In genomic region chr3:184336484-184337230, GRCh38 we compare ENCODE assay signal across 8 cellular contexts. TPM values are rescaled to one million over a fixed set of nuclear protein-coding genes. Genes with fewer than 3 reads are reported as not detected.
DNase-seq lines count a peak whose midpoint lies in the region; ATAC-seq, FAIRE-seq and TF ChIP-seq lines count a peak whose summit lies in the region.

No MANE protein-coding gene starts in this region.

- no peaks in the 10 kb centered on the region for H3K27me3 Mint-ChIP-seq in dendritic cell treated with granulocyte-macrophage colony-stimulating factor and Interleukin-4, amounts not matched to agents 40 ng/mL and 50 ng/mL, for 4 days

- peak overlapping the region; percentile 90 for H3K27ac Mint-ChIP-seq in dendritic cell treated with granulocyte-macrophage colony-stimulating factor and Interleukin-4, amounts not matched to agents 40 ng/mL and 50 ng/mL, for 4 days

- peak; percentile 89 for FAIRE-seq in HepG2 (lab: Jason Lieb, UNC)

- H3K9me3 ChIP-seq in HEK293 (ENCODE audit: control insufficient read depth, insufficient read depth, low read depth, low read length) (no peaks in the 10 kb centered on the region), HepG2 (ENCODE audit: low read length) (no peaks in the 10 kb centered on the region)

- TF ChIP-seq RAD21 in HepG2 (CRISPR knock-in tag; IDR thresholded peaks at IDR 0.05): no peak

- H3K4me3 Mint-ChIP-seq in dendritic cell treated with granulocyte-macrophage colony-stimulating factor and Interleukin-4, amounts not matched to agents 40 ng/mL and 50 ng/mL, for 4 days: peak overlapping the region; percentile 82

- TF ChIP-seq POLR2A in HepG2 (IDR thresholded peaks at IDR 0.05; ENCODE audit: insufficient read depth in 1 of 2, low read depth in 2 of 2, low read length in 2 of 2): no peak

- H3K4me1 ChIP-seq in HEK293 (ENCODE audit: control insufficient read depth, insufficient read depth, low read length): no peaks in the 10 kb centered on the region
- H3K4me1 ChIP-seq in HepG2 (ENCODE audit: insufficient read depth, low read length): peaks cover 18% of the 10 kb centered on the region

- peaks cover 71% of the 10 kb centered on the region for H3K36me3 Mint-ChIP-seq in dendritic cell treated with granulocyte-macrophage colony-stimulating factor and Interleukin-4, amounts not matched to agents 40 ng/mL and 50 ng/mL, for 4 days (ENCODE audit: low read depth)

- no peak overlapping the region for H2AFZ ChIP-seq in HepG2 (ENCODE audit: low read length)

- no peak for TF ChIP-seq CTCF in HEK293 (tag by site-specific recombination; IDR thresholded peaks at IDR 0.05)
- no peak for TF ChIP-seq CTCF in HepG2 (CRISPR knock-in tag; IDR thresholded peaks at IDR 0.05)

- no peaks in the 10 kb centered on the region for H3K9me3 Mint-ChIP-seq in dendritic cell treated with granulocyte-macrophage colony-stimulating factor and Interleukin-4, amounts not matched to agents 40 ng/mL and 50 ng/mL, for 4 days

- WGBS in HepG2 (ENCODE audit: low lambda C conversion rate): 1% methylated on average over 14 of the region's 15 CpGs

- in situ Hi-C loops in HepG2 (cut with HindIII; ENCODE audit: extremely low pct_ligation_motif_present, low pct_unique_long_range_greater_than_20kb): no loop called here

- H3K36me3 ChIP-seq in HEK293 (ENCODE audit: control insufficient read depth in 2 of 2, insufficient read depth in 1 of 2, low read length in 2 of 2) (peaks cover 0 to 57% of the 10 kb centered on the region in 2 experiments; a peak in 1 of 3 replicates), HepG2 (replicated peaks in 1 of 2; ENCODE audit: control insufficient read depth in 1 of 2, insufficient read depth in 2 of 2, low read length in 2 of 2) (peaks cover 19 to 36% of the 10 kb centered on the region in 2 experiments)

- no peaks in the 10 kb centered on the region; a peak in 1 of 5 replicates for H3K27me3 ChIP-seq in HepG2 (ENCODE audit: control insufficient read depth in 1 of 2, insufficient read depth in 2 of 2, low read length in 2 of 2)

- peak overlapping the region; percentile 73 for H3K27ac ChIP-seq in HEK293 (ENCODE audit: extremely low read depth, low read depth, low read length)
- H3K27ac ChIP-seq in HepG2 (ENCODE audit: extremely low read length, insufficient read depth, low read length): peak overlapping the region; percentile 84

- TF ChIP-seq EP300 in HepG2 (IDR thresholded peaks at IDR 0.05; ENCODE audit: low read depth in 2 of 2, low read length in 2 of 2): no peak
- TF ChIP-seq EP300 in HepG2 (CRISPR knock-in tag; IDR thresholded peaks at IDR 0.05; ENCODE audit: borderline replicate concordance): no peak

- DNase-seq in DMS 273 treated with DMSO at 0.1 percent for 48 hours (lab: John Stamatoyannopoulos, UW) (peak; percentile 63), RPMI7951 (ENCODE audit: low read depth) (peak; percentile 49), HepG2 (ENCODE audit: low spot score) (peak; percentile 62), superior temporal gyrus (ENCODE audit: extremely low spot score) (peak; percentile 91)

- peak overlapping the region; percentile 91 for H3K9ac ChIP-seq in HepG2 (ENCODE audit: insufficient read depth, low read depth, low read length)

- ATAC-seq in HepG2: peak; percentile 66
- ATAC-seq in GM21526 (IDR thresholded peaks at IDR 0.05; ENCODE audit: low FRiP score, unreplicated experiment): no peak
- ATAC-seq in HG02610 (IDR thresholded peaks at IDR 0.05; ENCODE audit: unreplicated experiment): no peak

- peaks cover 16% of the 10 kb centered on the region for H3K79me2 ChIP-seq in HepG2 (ENCODE audit: insufficient read depth, low read length)

- intact Hi-C loops in dendritic cell treated with granulocyte-macrophage colony-stimulating factor and Interleukin-4, amounts not matched to agents 40 ng/mL and 50 ng/mL, for 4 days (cut with micrococcal nuclease): no loop called here
- intact Hi-C loops in HepG2 (cut with micrococcal nuclease; ENCODE audit: unreplicated experiment): no loop called here

- peaks cover 19% of the 10 kb centered on the region; the same call in 1 of the 2 replicates for H4K20me1 ChIP-seq in HepG2 (ENCODE audit: insufficient read depth, low read length)

- H3K4me3 ChIP-seq in HEK293 (ENCODE audit: low read depth, low read length): peak overlapping the region; percentile 86
- H3K4me3 ChIP-seq in HepG2 (replicated peaks in 1 of 3; ENCODE audit: insufficient read depth in 1 of 3, low read depth in 2 of 3, low read length in 3 of 3): peak overlapping the region; percentile 67 to 94 (median 80)

- POLR2A ChIA-PET in HEK293 (lab: Yijun Ruan, JAX): interaction anchor here (1.1 kb wide), 1 partner anchor 17 kb away, joined by 3 read pairs; no protein-coding TSS in a partner anchor
- POLR2A ChIA-PET in HepG2 (lab: Yijun Ruan, JAX): interaction anchor here (0.7 to 1.9 kb wide), 7 partner anchors 9 to 181 kb away, joined by 3 to 10 read pairs (median 5); partner anchors contain the start of genes CLCN2, DVL3 and POLR2H

- no TSS peak for BruUV-seq in HepG2 (replicated peaks; lab: Mats Ljungman, UMichigan)

- peak overlapping the region; percentile 94 for H3K4me2 ChIP-seq in HepG2 (ENCODE audit: low read depth, low read length)

- H3K4me1 Mint-ChIP-seq in dendritic cell treated with granulocyte-macrophage colony-stimulating factor and Interleukin-4, amounts not matched to agents 40 ng/mL and 50 ng/mL, for 4 days (ENCODE audit: low read depth): peaks cover 77% of the 10 kb centered on the region

- CTCF ChIA-PET in HEK293 (lab: Yijun Ruan, JAX): interaction anchor here (1.6 to 2.2 kb wide), 2 partner anchors 17 to 35 kb away, joined by 6 to 8 read pairs; no protein-coding TSS in a partner anchor
- CTCF ChIA-PET in HepG2 (lab: Yijun Ruan, JAX; ENCODE audit: low intra/inter-chr PET ratio, low total read pairs): no interaction called here

RNA-seq across cellular contexts. Expression of gene FAM131A, which starts 0.7 kb away (rescaled TPM):
- 10.6 and 12.0 TPM in 2 replicates for total RNA-seq in RPMI7951 (2014; rRNA removed; shearing (Covaris generic))
- 7.4 and 9.3 TPM in 2 replicates for total RNA-seq in HepG2 (2016; rRNA removed; fragmentation: Illumina TruSeq; extraction: Trizol)
- total RNA-seq in HepG2 (2016; cell fraction: cytosol; rRNA removed; fragmentation: Illumina TruSeq; extraction: Trizol; ENCODE audit: low read depth): 2.3 and 2.5 TPM in 2 replicates
- total RNA-seq in HepG2 (2016; cell fraction: insoluble cytoplasmic fraction; rRNA removed; fragmentation: Illumina TruSeq; extraction: Trizol): 4.8 and 8.7 TPM in 2 replicates
- 7.8 and 8.3 TPM in 2 replicates for total RNA-seq in HepG2 (2016; cell fraction: membrane; rRNA removed; fragmentation: Illumina TruSeq; extraction: Trizol)
- total RNA-seq in HepG2 (2016; cell fraction: nucleus; rRNA removed; fragmentation: Illumina TruSeq; extraction: Trizol): 4.4 and 6.5 TPM in 2 replicates
- polyA plus RNA-seq in HepG2 (2011; rRNA removed): 9.2 and 14.1 TPM in 2 replicates
- 11.9 and 16.8 TPM in 2 replicates for polyA plus RNA-seq in HepG2 (2011; cell fraction: cytosol; rRNA removed)
- 23.9 and 25.8 TPM in 2 replicates for polyA plus RNA-seq in HepG2 (2011; cell fraction: nucleus; rRNA removed)
- 5.8 and 9.8 TPM in 2 replicates for polyA plus RNA-seq in HepG2 (2012)
- 2.3 and 3.2 TPM in 2 replicates for polyA plus RNA-seq in HepG2 (2016; cell fraction: cytosol; fragmentation: Illumina TruSeq; extraction: Trizol; ENCODE audit: low read depth)
- polyA plus RNA-seq in HepG2 (2016; cell fraction: insoluble cytoplasmic fraction; fragmentation: Illumina TruSeq; extraction: Trizol; ENCODE audit: low read depth): 5.3 and 7.8 TPM in 2 replicates
- polyA plus RNA-seq in HepG2 (2016; cell fraction: membrane; fragmentation: Illumina TruSeq; extraction: Trizol; ENCODE audit: low read depth): 5.7 and 5.8 TPM in 2 replicates
- 12.3 and 13.4 TPM in 2 replicates for polyA plus RNA-seq in HepG2 (2016; cell fraction: nucleus; fragmentation: Illumina TruSeq; extraction: Trizol; ENCODE audit: insufficient read depth, low read depth)
- 22.1 and 24.2 TPM in 2 replicates for polyA minus RNA-seq in HepG2 (2011; rRNA and poly(A)+ RNA removed; ENCODE audit: low replicate concordance)
- 7.0 and 7.3 TPM in 2 replicates for polyA minus RNA-seq in HepG2 (2011; cell fraction: cytosol; rRNA and poly(A)+ RNA removed)
- polyA minus RNA-seq in HepG2 (2011; cell fraction: nucleus; rRNA and poly(A)+ RNA removed): 7.0 and 9.2 TPM in 2 replicates

RNA-seq across cellular contexts. Expression of gene EIF4G1, which starts 22.3 kb away (rescaled TPM):
- total RNA-seq in RPMI7951 (2014; rRNA removed; shearing (Covaris generic)): 164 and 173 TPM in 2 replicates
- total RNA-seq in HepG2 (2016; rRNA removed; fragmentation: Illumina TruSeq; extraction: Trizol): 213 and 244 TPM in 2 replicates
- total RNA-seq in HepG2 (2016; cell fraction: cytosol; rRNA removed; fragmentation: Illumina TruSeq; extraction: Trizol; ENCODE audit: low read depth): 19.7 and 27.8 TPM in 2 replicates
- total RNA-seq in HepG2 (2016; cell fraction: insoluble cytoplasmic fraction; rRNA removed; fragmentation: Illumina TruSeq; extraction: Trizol): 208 and 223 TPM in 2 replicates
- total RNA-seq in HepG2 (2016; cell fraction: membrane; rRNA removed; fragmentation: Illumina TruSeq; extraction: Trizol): 77.1 and 81.4 TPM in 2 replicates
- 163 and 210 TPM in 2 replicates for total RNA-seq in HepG2 (2016; cell fraction: nucleus; rRNA removed; fragmentation: Illumina TruSeq; extraction: Trizol)
- 208 and 228 TPM in 2 replicates for polyA plus RNA-seq in HepG2 (2011; rRNA removed)
- polyA plus RNA-seq in HepG2 (2011; cell fraction: cytosol; rRNA removed): 139 and 145 TPM in 2 replicates
- polyA plus RNA-seq in HepG2 (2011; cell fraction: nucleus; rRNA removed): 229 and 287 TPM in 2 replicates
- 122 and 142 TPM in 2 replicates for polyA plus RNA-seq in HepG2 (2012)
- polyA plus RNA-seq in HepG2 (2016; cell fraction: cytosol; fragmentation: Illumina TruSeq; extraction: Trizol; ENCODE audit: low read depth): 15.3 and 16.7 TPM in 2 replicates
- 217 and 276 TPM in 2 replicates for polyA plus RNA-seq in HepG2 (2016; cell fraction: insoluble cytoplasmic fraction; fragmentation: Illumina TruSeq; extraction: Trizol; ENCODE audit: low read depth)
- polyA plus RNA-seq in HepG2 (2016; cell fraction: membrane; fragmentation: Illumina TruSeq; extraction: Trizol; ENCODE audit: low read depth): 53.0 and 64.3 TPM in 2 replicates
- polyA plus RNA-seq in HepG2 (2016; cell fraction: nucleus; fragmentation: Illumina TruSeq; extraction: Trizol; ENCODE audit: insufficient read depth, low read depth): 324 and 332 TPM in 2 replicates
- polyA minus RNA-seq in HepG2 (2011; rRNA and poly(A)+ RNA removed; ENCODE audit: low replicate concordance): 348 and 721 TPM in 2 replicates
- polyA minus RNA-seq in HepG2 (2011; cell fraction: cytosol; rRNA and poly(A)+ RNA removed): 122 and 123 TPM in 2 replicates
- 107 and 113 TPM in 2 replicates for polyA minus RNA-seq in HepG2 (2011; cell fraction: nucleus; rRNA and poly(A)+ RNA removed)

RNA-seq across cellular contexts. Expression of gene CLCN2, which starts 24.7 kb away (rescaled TPM):
- total RNA-seq in RPMI7951 (2014; rRNA removed; shearing (Covaris generic)): 3.0 and 6.3 TPM in 2 replicates
- total RNA-seq in HepG2 (2016; rRNA removed; fragmentation: Illumina TruSeq; extraction: Trizol): 5.2 and 13.5 TPM in 2 replicates
- total RNA-seq in HepG2 (2016; cell fraction: cytosol; rRNA removed; fragmentation: Illumina TruSeq; extraction: Trizol; ENCODE audit: low read depth): 6.6 and 7.6 TPM in 2 replicates
- total RNA-seq in HepG2 (2016; cell fraction: insoluble cytoplasmic fraction; rRNA removed; fragmentation: Illumina TruSeq; extraction: Trizol): 3.5 and 14.3 TPM in 2 replicates
- 5.6 and 6.9 TPM in 2 replicates for total RNA-seq in HepG2 (2016; cell fraction: membrane; rRNA removed; fragmentation: Illumina TruSeq; extraction: Trizol)
- total RNA-seq in HepG2 (2016; cell fraction: nucleus; rRNA removed; fragmentation: Illumina TruSeq; extraction: Trizol): 19.4 and 22.0 TPM in 2 replicates
- polyA plus RNA-seq in HepG2 (2011; rRNA removed): 11.4 and 14.3 TPM in 2 replicates
- polyA plus RNA-seq in HepG2 (2011; cell fraction: cytosol; rRNA removed): 5.5 and 6.4 TPM in 2 replicates
- polyA plus RNA-seq in HepG2 (2011; cell fraction: nucleus; rRNA removed): 41.8 and 47.0 TPM in 2 replicates
- 5.4 and 6.1 TPM in 2 replicates for polyA plus RNA-seq in HepG2 (2012)
- 2.0 and 2.6 TPM in 2 replicates for polyA plus RNA-seq in HepG2 (2016; cell fraction: cytosol; fragmentation: Illumina TruSeq; extraction: Trizol; ENCODE audit: low read depth)
- polyA plus RNA-seq in HepG2 (2016; cell fraction: insoluble cytoplasmic fraction; fragmentation: Illumina TruSeq; extraction: Trizol; ENCODE audit: low read depth): 4.8 and 5.5 TPM in 2 replicates
- 3.7 and 4.4 TPM in 2 replicates for polyA plus RNA-seq in HepG2 (2016; cell fraction: membrane; fragmentation: Illumina TruSeq; extraction: Trizol; ENCODE audit: low read depth)
- 50.3 and 58.1 TPM in 2 replicates for polyA plus RNA-seq in HepG2 (2016; cell fraction: nucleus; fragmentation: Illumina TruSeq; extraction: Trizol; ENCODE audit: insufficient read depth, low read depth)
- polyA minus RNA-seq in HepG2 (2011; rRNA and poly(A)+ RNA removed; ENCODE audit: low replicate concordance): 29.7 and 47.2 TPM in 2 replicates
- 5.3 and 6.0 TPM in 2 replicates for polyA minus RNA-seq in HepG2 (2011; cell fraction: cytosol; rRNA and poly(A)+ RNA removed)
- polyA minus RNA-seq in HepG2 (2011; cell fraction: nucleus; rRNA and poly(A)+ RNA removed): 26.4 and 31.7 TPM in 2 replicates

RNA-seq across cellular contexts. Expression of gene POLR2H, which starts 24.9 kb away (rescaled TPM):
- total RNA-seq in RPMI7951 (2014; rRNA removed; shearing (Covaris generic)): 146 and 181 TPM in 2 replicates
- 109 and 118 TPM in 2 replicates for total RNA-seq in HepG2 (2016; rRNA removed; fragmentation: Illumina TruSeq; extraction: Trizol)
- 85.0 and 90.2 TPM in 2 replicates for total RNA-seq in HepG2 (2016; cell fraction: cytosol; rRNA removed; fragmentation: Illumina TruSeq; extraction: Trizol; ENCODE audit: low read depth)
- total RNA-seq in HepG2 (2016; cell fraction: insoluble cytoplasmic fraction; rRNA removed; fragmentation: Illumina TruSeq; extraction: Trizol): 113 and 114 TPM in 2 replicates
- 110 and 111 TPM in 2 replicates for total RNA-seq in HepG2 (2016; cell fraction: membrane; rRNA removed; fragmentation: Illumina TruSeq; extraction: Trizol)
- 97.2 and 98.4 TPM in 2 replicates for total RNA-seq in HepG2 (2016; cell fraction: nucleus; rRNA removed; fragmentation: Illumina TruSeq; extraction: Trizol)
- polyA plus RNA-seq in HepG2 (2011; rRNA removed): 165 and 194 TPM in 2 replicates
- polyA plus RNA-seq in HepG2 (2011; cell fraction: cytosol; rRNA removed): 159 and 209 TPM in 2 replicates
- polyA plus RNA-seq in HepG2 (2011; cell fraction: nucleus; rRNA removed): 292 and 351 TPM in 2 replicates
- polyA plus RNA-seq in HepG2 (2012): 85.4 and 92.7 TPM in 2 replicates
- 70.3 and 83.0 TPM in 2 replicates for polyA plus RNA-seq in HepG2 (2016; cell fraction: cytosol; fragmentation: Illumina TruSeq; extraction: Trizol; ENCODE audit: low read depth)
- polyA plus RNA-seq in HepG2 (2016; cell fraction: insoluble cytoplasmic fraction; fragmentation: Illumina TruSeq; extraction: Trizol; ENCODE audit: low read depth): 116 and 125 TPM in 2 replicates
- 90.4 and 98.9 TPM in 2 replicates for polyA plus RNA-seq in HepG2 (2016; cell fraction: membrane; fragmentation: Illumina TruSeq; extraction: Trizol; ENCODE audit: low read depth)
- polyA plus RNA-seq in HepG2 (2016; cell fraction: nucleus; fragmentation: Illumina TruSeq; extraction: Trizol; ENCODE audit: insufficient read depth, low read depth): 259 and 265 TPM in 2 replicates
- 73.2 and 182 TPM in 2 replicates for polyA minus RNA-seq in HepG2 (2011; rRNA and poly(A)+ RNA removed; ENCODE audit: low replicate concordance)
- 38.2 and 41.4 TPM in 2 replicates for polyA minus RNA-seq in HepG2 (2011; cell fraction: cytosol; rRNA and poly(A)+ RNA removed)
- 89.4 and 96.7 TPM in 2 replicates for polyA minus RNA-seq in HepG2 (2011; cell fraction: nucleus; rRNA and poly(A)+ RNA removed)

RNA-seq across cellular contexts. Expression of gene PSMD2, which starts 37.6 kb away (rescaled TPM):
- 542 and 803 TPM in 2 replicates for total RNA-seq in RPMI7951 (2014; rRNA removed; shearing (Covaris generic))
- total RNA-seq in HepG2 (2016; rRNA removed; fragmentation: Illumina TruSeq; extraction: Trizol): 200 and 312 TPM in 2 replicates
- total RNA-seq in HepG2 (2016; cell fraction: cytosol; rRNA removed; fragmentation: Illumina TruSeq; extraction: Trizol; ENCODE audit: low read depth): 27.9 and 35.3 TPM in 2 replicates
- total RNA-seq in HepG2 (2016; cell fraction: insoluble cytoplasmic fraction; rRNA removed; fragmentation: Illumina TruSeq; extraction: Trizol): 208 and 307 TPM in 2 replicates
- total RNA-seq in HepG2 (2016; cell fraction: membrane; rRNA removed; fragmentation: Illumina TruSeq; extraction: Trizol): 69.9 and 70.8 TPM in 2 replicates
- 130 and 133 TPM in 2 replicates for total RNA-seq in HepG2 (2016; cell fraction: nucleus; rRNA removed; fragmentation: Illumina TruSeq; extraction: Trizol)
- polyA plus RNA-seq in HepG2 (2011; rRNA removed): 125 and 152 TPM in 2 replicates
- polyA plus RNA-seq in HepG2 (2011; cell fraction: cytosol; rRNA removed): 165 and 166 TPM in 2 replicates
- 110 and 125 TPM in 2 replicates for polyA plus RNA-seq in HepG2 (2011; cell fraction: nucleus; rRNA removed)
- 116 and 117 TPM in 2 replicates for polyA plus RNA-seq in HepG2 (2012)
- polyA plus RNA-seq in HepG2 (2016; cell fraction: cytosol; fragmentation: Illumina TruSeq; extraction: Trizol; ENCODE audit: low read depth): 19.9 and 25.2 TPM in 2 replicates
- 253 and 295 TPM in 2 replicates for polyA plus RNA-seq in HepG2 (2016; cell fraction: insoluble cytoplasmic fraction; fragmentation: Illumina TruSeq; extraction: Trizol; ENCODE audit: low read depth)
- 36.4 and 42.7 TPM in 2 replicates for polyA plus RNA-seq in HepG2 (2016; cell fraction: membrane; fragmentation: Illumina TruSeq; extraction: Trizol; ENCODE audit: low read depth)
- 155 and 167 TPM in 2 replicates for polyA plus RNA-seq in HepG2 (2016; cell fraction: nucleus; fragmentation: Illumina TruSeq; extraction: Trizol; ENCODE audit: insufficient read depth, low read depth)
- 351 and 796 TPM in 2 replicates for polyA minus RNA-seq in HepG2 (2011; rRNA and poly(A)+ RNA removed; ENCODE audit: low replicate concordance)
- polyA minus RNA-seq in HepG2 (2011; cell fraction: cytosol; rRNA and poly(A)+ RNA removed): 127 and 152 TPM in 2 replicates
- 99.4 and 123 TPM in 2 replicates for polyA minus RNA-seq in HepG2 (2011; cell fraction: nucleus; rRNA and poly(A)+ RNA removed)
